1 cellular context compared by ENCODE assay signal in the genomic region with DNA sequence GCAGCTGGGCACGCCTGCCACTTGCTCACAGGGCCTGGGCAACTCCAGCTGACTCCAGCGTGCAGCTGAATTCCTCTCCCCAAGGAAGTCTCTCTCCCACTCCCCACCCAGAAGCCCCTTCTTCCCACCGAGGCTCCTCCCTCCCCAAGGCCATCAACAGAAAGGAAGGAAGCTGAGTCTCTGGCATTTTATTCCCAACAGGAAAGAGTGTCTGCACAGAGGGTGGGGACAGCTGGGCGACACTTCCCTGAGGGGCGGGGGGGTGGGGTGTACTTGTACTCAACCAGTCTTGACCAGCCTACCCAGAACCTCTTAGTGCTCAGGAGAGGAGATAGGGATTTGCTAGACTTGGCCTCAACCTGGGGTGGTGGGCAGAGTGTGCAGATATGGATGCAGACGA.
A peak's percentile ranks its signal among the peaks of the same experiment; 100 is the strongest.
TF ChIP-seq lines count a peak whose summit lies in the region.

A gene with protein sequence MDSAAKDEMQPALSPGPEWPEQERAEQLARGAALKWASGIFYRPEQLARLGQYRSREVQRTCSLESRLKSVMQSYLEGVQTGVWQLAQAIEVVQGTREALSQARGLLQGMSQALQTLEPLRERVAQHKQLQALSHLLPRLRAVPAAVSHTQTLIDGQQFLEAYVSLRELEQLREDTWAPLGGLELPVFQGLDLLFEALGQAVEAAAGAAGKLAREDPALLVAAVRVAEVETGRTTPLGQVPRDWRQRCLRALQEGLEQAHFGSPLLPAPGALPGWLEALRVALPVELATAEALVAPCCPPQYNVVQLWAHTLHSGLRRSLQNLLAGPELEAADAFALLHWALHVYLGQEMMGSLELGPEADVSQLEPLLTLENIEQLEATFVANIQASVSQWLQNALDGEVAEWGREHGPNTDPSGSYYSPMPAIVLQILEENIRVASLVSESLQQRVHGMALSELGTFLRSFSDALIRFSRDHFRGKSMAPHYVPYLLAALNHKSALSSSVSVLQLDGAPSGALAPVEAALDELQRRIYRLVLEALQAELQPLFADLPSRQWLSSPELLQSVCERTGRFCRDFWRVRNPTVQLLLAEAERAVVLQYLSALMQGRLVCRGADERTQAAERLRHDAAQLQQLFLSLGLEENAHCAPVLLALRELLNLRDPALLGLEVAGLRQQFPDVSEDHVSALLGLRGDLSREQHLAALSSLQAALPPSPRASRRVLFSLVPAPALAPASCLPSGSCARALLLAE (minus strand): TSS at position 96 of the 400 bp plus-strand sequence. CDS start 460 bp downstream, outside the sequence.

TF ChIP-seq in K562, 482 proteins besides CTCF, POLR2A, EP300 and RAD21:
- TF ChIP-seq PHB (CRISPR knock-in tag; IDR thresholded peaks at IDR 0.05): no peak
- TF ChIP-seq, protein P1, sequence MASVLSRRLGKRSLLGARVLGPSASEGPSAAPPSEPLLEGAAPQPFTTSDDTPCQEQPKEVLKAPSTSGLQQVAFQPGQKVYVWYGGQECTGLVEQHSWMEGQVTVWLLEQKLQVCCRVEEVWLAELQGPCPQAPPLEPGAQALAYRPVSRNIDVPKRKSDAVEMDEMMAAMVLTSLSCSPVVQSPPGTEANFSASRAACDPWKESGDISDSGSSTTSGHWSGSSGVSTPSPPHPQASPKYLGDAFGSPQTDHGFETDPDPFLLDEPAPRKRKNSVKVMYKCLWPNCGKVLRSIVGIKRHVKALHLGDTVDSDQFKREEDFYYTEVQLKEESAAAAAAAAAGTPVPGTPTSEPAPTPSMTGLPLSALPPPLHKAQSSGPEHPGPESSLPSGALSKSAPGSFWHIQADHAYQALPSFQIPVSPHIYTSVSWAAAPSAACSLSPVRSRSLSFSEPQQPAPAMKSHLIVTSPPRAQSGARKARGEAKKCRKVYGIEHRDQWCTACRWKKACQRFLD (CRISPR knock-in tag; IDR thresholded peaks at IDR 0.05): 0 out of 2 replicates have a peak, but pooled peaks have one; percentile 33
